In genomic region chr7:30533886-30534285, GRCh38 we compare ENCODE assay signal across 29 cellular contexts.
"Had no signal": no experiment of that assay in that cellular context is flagged by ENCODE, and none has a peak within 500 bp of the region (broad histone marks: within the 10 kb centered on the region; RNA-seq: fewer than 3 reads in every experiment).

No MANE protein-coding gene starts in this region.

- H3K4me3 ChIP-seq: cardiac muscle cell, SJSA1 had no signal

- ATAC-seq: activated T-helper 17 cell treated with anti-CD3 and anti-CD28 coated beads, Interleukin-2, amount 50 U/mL, for 72 hours; Panc1; SK-N-SH treated with all-trans-retinoic acid at 6 μM for 48 hours; WTC11 had no signal

- H3K4me1 ChIP-seq: SJSA1 had no signal

- H3K9me3 ChIP-seq: SJSA1 had no signal

- H3K27ac ChIP-seq: brain microvascular endothelial cell, cardiac muscle cell, KMS-11, SJSA1 had no signal

- H3K27me3 ChIP-seq: brain microvascular endothelial cell, cardiac muscle cell, SJSA1 had no signal

- DNase-seq: activated CD4-positive, alpha-beta memory T cell treated with anti-CD3 and anti-CD28 coated beads for 36 hours; activated CD4-positive, alpha-beta T cell treated with anti-CD3 and anti-CD28 coated beads for 48 hours; activated CD4-positive, CD25-positive, alpha-beta regulatory T cell treated with anti-CD3 and anti-CD28 coated beads, Interleukin-2, amount 50 U/mL, for 72 hours; activated CD8-positive, alpha-beta memory T cell treated with anti-CD3 and anti-CD28 coated beads for 24 hours; activated gamma-delta T cell; activated naive CD4-positive, alpha-beta T cell treated with anti-CD3 and anti-CD28 coated beads, Interleukin-2, amount 10 ng/mL, durations not matched to agents 7 days and 5 days; activated naive CD8-positive, alpha-beta T cell treated with anti-CD3 and anti-CD28 coated beads for 36 hours; activated T-cell treated with anti-CD3 and anti-CD28 coated beads, Interleukin-2, amount 50 U/mL, for 48 hours; brain microvascular endothelial cell; cerebellar nuclear complex; NCI-H1092 treated with DMSO at 0.1 percent for 48 hours; NCI-H1417 treated with DMSO at 0.1 percent for 48 hours; NCI-H1694; NCI-H2029; NCI-H2107; NCI-H510A treated with DMSO at 0.1 percent for 48 hours; NCI-H69; NK-92 treated with Interleukin-12 subunit alpha and Interleukin-12 subunit beta, amount 100 ng/mL, for 24 hours; OCI-M1; RPMI8226; SHP77; SW 1271 had no signal

- H3K36me3 ChIP-seq: brain microvascular endothelial cell, cardiac muscle cell, SJSA1 had no signal
